ENCODE assay signal across 15 cellular contexts in genomic region chr4:122960298-122960985, GRCh38. TPM values are rescaled to one million over a fixed set of nuclear protein-coding genes. Genes with fewer than 3 reads are reported as not detected.
DNase-seq lines count a peak whose midpoint lies in the region; ATAC-seq and TF ChIP-seq lines count a peak whose summit lies in the region.
"Had no signal": no experiment of that assay in that cellular context is flagged by ENCODE, and none has a peak within 500 bp of the region (broad histone marks: within the 10 kb centered on the region; RNA-seq: fewer than 3 reads in every experiment).

No MANE protein-coding gene starts in this region.

- TF ChIP-seq CTCF in fibroblast of pulmonary artery (IDR thresholded peaks at IDR 0.05; ENCODE audit: low read length, missing control alignments) (no peak), osteocyte (IDR thresholded peaks at IDR 0.05) (no peak)
- TF ChIP-seq CTCF in activated CD8-positive, alpha-beta T cell treated with anti-CD3 and anti-CD28 coated beads for 36 hours (IDR thresholded peaks at IDR 0.05): no peak

- DNase-seq in NCI-H82 (lab: John Stamatoyannopoulos, UW) (peak; percentile 57), NCI-H82 treated with DMSO at 0.1 percent for 48 hours (lab: John Stamatoyannopoulos, UW; ENCODE audit: unreplicated experiment) (no peak), fibroblast of pulmonary artery (ENCODE audit: low read depth) (peak; percentile 28), osteocyte (ENCODE audit: extremely low spot score, unreplicated experiment) (no peak), OCI-M1 (lab: John Stamatoyannopoulos, UW) (no peak), DMS 273 treated with DMSO at 0.1 percent for 48 hours (lab: John Stamatoyannopoulos, UW) (no peak), kidney tubule cell (ENCODE audit: low spot score) (no peak)
- DNase-seq in activated CD8-positive, alpha-beta T cell treated with anti-CD3 and anti-CD28 coated beads for 36 hours: no peak
- DNase-seq: H7; NCI-H1048; NCI-H146; NCI-H2081 treated with DMSO at 0.1 percent for 48 hours; NK-92 treated with Interleukin-12 subunit alpha and Interleukin-12 subunit beta, amount 100 ng/mL, for 24 hours; PC-3 had no signal

- H3K4me3 Mint-ChIP-seq in osteocyte (ENCODE audit: unreplicated experiment): no peak overlapping the region
- no peak overlapping the region for H3K4me3 Mint-ChIP-seq in activated CD8-positive, alpha-beta T cell treated with anti-CD3 and anti-CD28 coated beads for 36 hours

- POLR2A ChIA-PET in activated CD8-positive, alpha-beta T cell treated with anti-CD3 and anti-CD28 coated beads for 36 hours (lab: Charles Lee): no interaction called here

- CTCF ChIA-PET in activated CD8-positive, alpha-beta T cell treated with anti-CD3 and anti-CD28 coated beads for 36 hours (lab: Charles Lee): no interaction called here

- H3K4me3 ChIP-seq in fibroblast of pulmonary artery (replicated peaks; ENCODE audit: low read depth, low read length): no peak overlapping the region
- H3K4me3 ChIP-seq: K562 had no signal

- H3K27me3 Mint-ChIP-seq in osteocyte (ENCODE audit: unreplicated experiment): no peaks in the 10 kb centered on the region
- no peaks in the 10 kb centered on the region for H3K27me3 Mint-ChIP-seq in activated CD8-positive, alpha-beta T cell treated with anti-CD3 and anti-CD28 coated beads for 36 hours

- H3K4me1 Mint-ChIP-seq in osteocyte (ENCODE audit: unreplicated experiment): peaks cover 29% of the 10 kb centered on the region
- peaks cover 8% of the 10 kb centered on the region for H3K4me1 Mint-ChIP-seq in activated CD8-positive, alpha-beta T cell treated with anti-CD3 and anti-CD28 coated beads for 36 hours (ENCODE audit: low read depth)

- peaks cover 5% of the 10 kb centered on the region for H3K36me3 Mint-ChIP-seq in osteocyte (ENCODE audit: unreplicated experiment)
- H3K36me3 Mint-ChIP-seq in activated CD8-positive, alpha-beta T cell treated with anti-CD3 and anti-CD28 coated beads for 36 hours (ENCODE audit: low read depth): peaks cover 8% of the 10 kb centered on the region

- H3K9me3 Mint-ChIP-seq in osteocyte (ENCODE audit: unreplicated experiment): peaks cover 7% of the 10 kb centered on the region
- no peaks in the 10 kb centered on the region for H3K9me3 Mint-ChIP-seq in activated CD8-positive, alpha-beta T cell treated with anti-CD3 and anti-CD28 coated beads for 36 hours

- ATAC-seq in activated CD8-positive, alpha-beta T cell treated with anti-CD3 and anti-CD28 coated beads for 36 hours: no peak
- ATAC-seq: K562, PC-3 had no signal

- intact Hi-C loops in activated CD8-positive, alpha-beta T cell treated with anti-CD3 and anti-CD28 coated beads for 36 hours (cut with micrococcal nuclease): no loop called here

- H3K27ac Mint-ChIP-seq in osteocyte (ENCODE audit: unreplicated experiment): peak overlapping the region; percentile 47
- H3K27ac Mint-ChIP-seq in activated CD8-positive, alpha-beta T cell treated with anti-CD3 and anti-CD28 coated beads for 36 hours: no peak overlapping the region

RNA-seq across cellular contexts. Expression of gene NUDT6, which starts 38.0 kb away (rescaled TPM):
- total RNA-seq in osteocyte: 4.8 and 6.9 TPM in 2 replicates
- 1 to 10 TPM; 4.4 to 5.7 TPM for total RNA-seq in activated CD8-positive, alpha-beta T cell treated with anti-CD3 and anti-CD28 coated beads for 36 hours

Comparison
In these comparisons a context has a peak if more than half of its experiments do, and no peak if none do; other contexts are left out.
1. DNase-seq: peak in NCI-H82 (single experiment) and fibroblast of pulmonary artery (single experiment); none in NCI-H82 treated with DMSO at 0.1 percent for 48 hours (single experiment), osteocyte (single experiment), activated CD8-positive, alpha-beta T cell treated with anti-CD3 and anti-CD28 coated beads for 36 hours (single experiment), OCI-M1 (single experiment), DMS 273 treated with DMSO at 0.1 percent for 48 hours (single experiment) and kidney tubule cell (single experiment).